8 cellular contexts compared by ENCODE assay signal in genomic region chr7:139109188-139109982, GRCh38. TPM values are rescaled to one million over a fixed set of nuclear protein-coding genes. Genes with fewer than 3 reads are reported as not detected.
DNase-seq lines count a peak whose midpoint lies in the region; ATAC-seq and TF ChIP-seq lines count a peak whose summit lies in the region.

Gene ZC3HAV1, minus strand, starts transcription at chr7:139109720. Its CDS starts 389 bp downstream, at chr7:139109331.

- H3K79me2 ChIP-seq in GM23338 (replicated peaks; ENCODE audit: insufficient read depth), result peaks cover 38% of the 10 kb centered on the region

- H2AFZ ChIP-seq in GM23338, result peak within 1 kb of the TSS; percentile 97

- peaks cover 7% of the 10 kb centered on the region; the same call in 1 of the 3 replicates for H3K36me3 Mint-ChIP-seq in GM23338 (ENCODE audit: low read depth)

- H3F3A ChIP-seq in GM23338 (replicated peaks; ENCODE audit: low read depth), result 0 out of 2 replicates have a peak, but pooled peaks cover 5% of the 10 kb centered on the region

- peak; percentile 83 for ATAC-seq in GM23338
- ATAC-seq in foreskin keratinocyte, result peak; percentile 75

- H3K27ac ChIP-seq in GM23338 (ENCODE audit: low read depth) (no peak within 1 kb of the TSS), SJCRH30 (peak within 1 kb of the TSS; percentile 2; the same call in 1 of the 2 replicates), foreskin keratinocyte (peak within 1 kb of the TSS; percentile 65), neutrophil (peak within 1 kb of the TSS; percentile 94)

- 0 out of 2 replicates have a peak, but pooled peaks cover 2% of the 10 kb centered on the region for H4K20me1 ChIP-seq in GM23338 (replicated peaks; ENCODE audit: insufficient read depth)

- H3K4me1 ChIP-seq in GM23338 (ENCODE audit: insufficient read depth) (peaks cover 9% of the 10 kb centered on the region), SJCRH30 (no peaks in the 10 kb centered on the region), foreskin keratinocyte (peaks cover 10% of the 10 kb centered on the region), neutrophil (ENCODE audit: control insufficient read depth in 1 of 2, insufficient read depth in 1 of 2, low read depth in 1 of 2, low read length in 1 of 2) (peaks cover 33 to 42% of the 10 kb centered on the region in 2 experiments)

- peak within 1 kb of the TSS; percentile 97 for H3K4me2 ChIP-seq in GM23338

- H3K27me3 ChIP-seq in GM23338 (ENCODE audit: insufficient read depth), result peaks cover 21% of the 10 kb centered on the region
- no peaks in the 10 kb centered on the region for H3K27me3 ChIP-seq in SJCRH30
- H3K27me3 ChIP-seq in foreskin keratinocyte, result no peaks in the 10 kb centered on the region
- H3K27me3 ChIP-seq in neutrophil, result no peaks in the 10 kb centered on the region

- peaks cover 14% of the 10 kb centered on the region; the same call in 1 of the 2 replicates for H3K9me2 ChIP-seq in GM23338 (ENCODE audit: insufficient read depth)

- peak; percentile 82 for DNase-seq in ELF-1 (ENCODE audit: low read depth, low spot score)
- DNase-seq in GM23338 (ENCODE audit: low spot score), result peak; percentile 86
- DNase-seq in LHCN-M2 (ENCODE audit: low read depth), result peak; percentile 86
- DNase-seq in SJCRH30, result peak; percentile 42 to 60
- peak; percentile 76 for DNase-seq in activated gamma-delta T cell treated with anti-CD3 and anti-CD28 coated beads, Interleukin-2, amount 50 U/mL, for 16 hours (ENCODE audit: low read depth)
- peak; percentile 72 to 84 for DNase-seq in foreskin keratinocyte

- peak within 1 kb of the TSS; percentile 89 for H3K4me3 Mint-ChIP-seq in GM23338

- H3K9me3 ChIP-seq in SJCRH30 (replicated peaks), result no peaks in the 10 kb centered on the region
- H3K9me3 ChIP-seq in neutrophil, result no peaks in the 10 kb centered on the region

- H3K27ac Mint-ChIP-seq in GM23338, result peak within 1 kb of the TSS; percentile 92

- peaks cover 30% of the 10 kb centered on the region for H3K27me3 Mint-ChIP-seq in GM23338 (ENCODE audit: insufficient read depth, low read depth, poor library complexity)

- H3K4me3 ChIP-seq in GM23338 (peak within 1 kb of the TSS; percentile 96), SJCRH30 (peak within 1 kb of the TSS; percentile 67), neutrophil (ENCODE audit: low read depth in 1 of 2, low read length in 1 of 2) (peak within 1 kb of the TSS; percentile 79 to 85)

- no peaks in the 10 kb centered on the region; the same call in 2 of the 3 replicates for H3K9me3 Mint-ChIP-seq in GM23338

- no peaks in the 10 kb centered on the region for H3K36me3 ChIP-seq in GM23338 (ENCODE audit: insufficient read depth)
- H3K36me3 ChIP-seq in SJCRH30, result no peaks in the 10 kb centered on the region
- H3K36me3 ChIP-seq in neutrophil, result no peaks in the 10 kb centered on the region

- TF ChIP-seq CTCF in GM23338 (conservative IDR thresholded peaks at IDR 0.05; ENCODE audit: low read depth in 2 of 2) (no peak), foreskin keratinocyte (conservative IDR thresholded peaks at IDR 0.05) (no peak), neutrophil (IDR thresholded peaks at IDR 0.05) (peak; percentile 19), subcutaneous adipose tissue (IDR thresholded peaks at IDR 0.05; ENCODE audit: low read depth) (no peak)

- H3K4me1 Mint-ChIP-seq in GM23338, result peaks cover 16% of the 10 kb centered on the region

TF ChIP-seq in GM23338, 12 proteins besides CTCF, POLR2A, EP300 and RAD21:
- TF ChIP-seq STAT1 (IDR thresholded peaks at IDR 0.05; ENCODE audit: unreplicated experiment) (no peak), POLR2AphosphoS5 (IDR thresholded peaks at IDR 0.05; ENCODE audit: low read depth) (peak; percentile 73), REST (IDR thresholded peaks at IDR 0.05; ENCODE audit: unreplicated experiment) (no peak), ZNF462 (CRISPR knock-in tag; IDR thresholded peaks at IDR 0.05) (peak; percentile 42; the same call in 1 of the 2 replicates), CREB1 (CRISPR knock-in tag; IDR thresholded peaks at IDR 0.05; ENCODE audit: low read depth) (peak; percentile 68; the same call in 1 of the 2 replicates)

RNA-seq across cellular contexts. Expression of gene ZC3HAV1, which starts in this region (rescaled TPM):
- total RNA-seq in GM23338 (2014; rRNA removed; shearing (Covaris generic)), result 56.8 and 59.8 TPM in 2 replicates
- polyA plus RNA-seq in GM23338 (2016; fragmentation: Nextera tagmentation; extraction: Ambion mirVana) (23.4 and 24.8 TPM in 2 replicates), foreskin keratinocyte (12.9 and 13.9 TPM in 2 replicates)
- total RNA-seq in LHCN-M2 (2014; rRNA removed) (32.1 and 40.0 TPM in 2 replicates), foreskin keratinocyte (36.4 and 43.2 TPM in 2 replicates), subcutaneous adipose tissue (10 to 100 TPM; 24.4 to 29.7 (median 27.6) TPM)
- polyA plus RNA-seq in LHCN-M2 (2012), result 10.5 TPM
- total RNA-seq in SJCRH30 (2014; rRNA removed; shearing (Covaris generic)), result 11.0 and 11.1 TPM in 2 replicates
